ENCODE assay signal across 14 cellular contexts in genomic region chr20:3739926-3740599, GRCh38. TPM values are rescaled to one million over a fixed set of nuclear protein-coding genes. Genes with fewer than 3 reads are reported as not detected.
A peak's percentile ranks its signal among the peaks of the same experiment; 100 is the strongest.
DNase-seq lines count a peak whose midpoint lies in the region; ATAC-seq and TF ChIP-seq lines count a peak whose summit lies in the region.
"Had no signal": no experiment of that assay in that cellular context is flagged by ENCODE, and none has a peak within 500 bp of the region (broad histone marks: within the 10 kb centered on the region; RNA-seq: fewer than 3 reads in every experiment).

No MANE protein-coding gene starts in this region.

- H3K4me1 ChIP-seq in CD8-positive, alpha-beta memory T cell (ENCODE audit: insufficient read depth, low read length), result peaks cover 5% of the 10 kb centered on the region
- H3K4me1 ChIP-seq: SJSA1 had no signal

- peak; percentile 70 for DNase-seq in CMK (ENCODE audit: low read depth)
- no peak for DNase-seq in caudate nucleus (lab: John Stamatoyannopoulos, UW)
- no peak for DNase-seq in nephron progenitor cell
- no peak for DNase-seq in CD8-positive, alpha-beta memory T cell
- DNase-seq: activated CD8-positive, alpha-beta T cell treated with anti-CD3 and anti-CD28 coated beads for 36 hours; KBM-7; NCI-H1105; occipital lobe had no signal

- peaks cover 22% of the 10 kb centered on the region for H3K27me3 Mint-ChIP-seq in nephron progenitor cell (ENCODE audit: low read depth, poor library complexity)
- peaks cover 0 to 19% of the 10 kb centered on the region in 2 donors for H3K27me3 Mint-ChIP-seq in CD8-positive, alpha-beta memory T cell

- no peaks in the 10 kb centered on the region for H3K36me3 ChIP-seq in CD8-positive, alpha-beta memory T cell (ENCODE audit: insufficient read depth, low read length)
- H3K36me3 ChIP-seq: SJSA1, thoracic aorta had no signal

- CTCF ChIA-PET in CD8-positive, alpha-beta memory T cell (lab: Charles Lee), result interaction anchor here (1.2 to 1.3 kb wide), 2 partner anchors 13 to 27 kb away, joined by 3 read pairs; partner anchors contain the start of gene ADISSP

- peaks cover 7% of the 10 kb centered on the region for H3K9me3 Mint-ChIP-seq in nephron progenitor cell
- H3K9me3 Mint-ChIP-seq in CD8-positive, alpha-beta memory T cell, result no peaks in the 10 kb centered on the region
- H3K9me3 Mint-ChIP-seq: activated CD8-positive, alpha-beta T cell treated with anti-CD3 and anti-CD28 coated beads for 36 hours had no signal

- H3K4me3 ChIP-seq in CD8-positive, alpha-beta memory T cell (ENCODE audit: low read length), result no peak overlapping the region
- H3K4me3 ChIP-seq: SJSA1, thoracic aorta had no signal

- no peaks in the 10 kb centered on the region for H3K27me3 ChIP-seq in CD8-positive, alpha-beta memory T cell (ENCODE audit: insufficient read depth, low read length, poor library complexity, severe bottlenecking)

- H3K4me3 Mint-ChIP-seq in nephron progenitor cell, result no peak overlapping the region
- no peak overlapping the region for H3K4me3 Mint-ChIP-seq in CD8-positive, alpha-beta memory T cell
- H3K4me3 Mint-ChIP-seq: activated CD8-positive, alpha-beta T cell treated with anti-CD3 and anti-CD28 coated beads for 36 hours had no signal

- no peak for TF ChIP-seq CTCF in nephron progenitor cell (IDR thresholded peaks at IDR 0.05)

- no peaks in the 10 kb centered on the region for H3K9me3 ChIP-seq in CD8-positive, alpha-beta memory T cell (ENCODE audit: low read length)
- H3K9me3 ChIP-seq: SJSA1, thoracic aorta had no signal

- peaks cover 20% of the 10 kb centered on the region for H3K36me3 Mint-ChIP-seq in nephron progenitor cell (ENCODE audit: low read depth)
- no peaks in the 10 kb centered on the region for H3K36me3 Mint-ChIP-seq in CD8-positive, alpha-beta memory T cell

- POLR2A ChIA-PET in CD8-positive, alpha-beta memory T cell (lab: Charles Lee), result no interaction called here

- no peak for ATAC-seq in HG02840 (IDR thresholded peaks at IDR 0.05; ENCODE audit: low FRiP score, unreplicated experiment)
- ATAC-seq in HG03039 (IDR thresholded peaks at IDR 0.05; ENCODE audit: unreplicated experiment), result no peak
- ATAC-seq: activated CD8-positive, alpha-beta T cell treated with anti-CD3 and anti-CD28 coated beads for 36 hours had no signal

- peak overlapping the region; percentile 62 for H3K27ac ChIP-seq in caudate nucleus (ENCODE audit: low read depth, low read length)
- no peak overlapping the region for H3K27ac ChIP-seq in CD8-positive, alpha-beta memory T cell (ENCODE audit: low read depth, low read length)
- H3K27ac ChIP-seq: SJSA1, thoracic aorta had no signal

- H3K27ac Mint-ChIP-seq in nephron progenitor cell, result peak overlapping the region; percentile 40
- H3K27ac Mint-ChIP-seq in CD8-positive, alpha-beta memory T cell, result peak overlapping the region in 1 of 8 donors; percentile 68
- H3K27ac Mint-ChIP-seq: activated CD8-positive, alpha-beta T cell treated with anti-CD3 and anti-CD28 coated beads for 36 hours had no signal

- peaks cover 60% of the 10 kb centered on the region for H3K4me1 Mint-ChIP-seq in nephron progenitor cell
- H3K4me1 Mint-ChIP-seq in CD8-positive, alpha-beta memory T cell, result peaks cover 7 to 11% (median 9%) of the 10 kb centered on the region in 3 donors

RNA-seq across cellular contexts. Expression of gene HSPA12B, which starts 7.6 kb away (rescaled TPM):
- not detected for total RNA-seq in CD8-positive, alpha-beta memory T cell
- polyA plus RNA-seq in CD8-positive, alpha-beta memory T cell, result not detected
- total RNA-seq: activated CD8-positive, alpha-beta T cell treated with anti-CD3 and anti-CD28 coated beads for 36 hours; SJSA1 had no signal

RNA-seq across cellular contexts. Expression of gene ADISSP, which starts 27.5 kb away (rescaled TPM):
- total RNA-seq in CD8-positive, alpha-beta memory T cell, result 10 to 100 TPM; 72.7 to 74.9 TPM
- polyA plus RNA-seq in CD8-positive, alpha-beta memory T cell, result 27.0 TPM

RNA-seq across cellular contexts. Expression of gene SIGLEC1, which starts 27.7 kb away (rescaled TPM):
- under 1 TPM; 0.18 to 0.24 TPM for total RNA-seq in CD8-positive, alpha-beta memory T cell
- polyA plus RNA-seq in CD8-positive, alpha-beta memory T cell, result not detected
- total RNA-seq: activated CD8-positive, alpha-beta T cell treated with anti-CD3 and anti-CD28 coated beads for 36 hours; SJSA1 had no signal

RNA-seq across cellular contexts. Expression of gene SPEF1, which starts 41.2 kb away (rescaled TPM):
- under 1 TPM; 0.13 to 0.24 TPM for total RNA-seq in CD8-positive, alpha-beta memory T cell
- polyA plus RNA-seq in CD8-positive, alpha-beta memory T cell, result not detected
- total RNA-seq: aorta, mesenteric fat pad, SJSA1 had no signal

RNA-seq across cellular contexts. Expression of gene CENPB, which starts 46.5 kb away (rescaled TPM):
- total RNA-seq in CD8-positive, alpha-beta memory T cell, result 10 to 100 TPM; 66.4 to 69.9 TPM
- polyA plus RNA-seq in CD8-positive, alpha-beta memory T cell, result 1.7 TPM
